Comparison of ENCODE assay signal across 20 cellular contexts in the genomic region with DNA sequence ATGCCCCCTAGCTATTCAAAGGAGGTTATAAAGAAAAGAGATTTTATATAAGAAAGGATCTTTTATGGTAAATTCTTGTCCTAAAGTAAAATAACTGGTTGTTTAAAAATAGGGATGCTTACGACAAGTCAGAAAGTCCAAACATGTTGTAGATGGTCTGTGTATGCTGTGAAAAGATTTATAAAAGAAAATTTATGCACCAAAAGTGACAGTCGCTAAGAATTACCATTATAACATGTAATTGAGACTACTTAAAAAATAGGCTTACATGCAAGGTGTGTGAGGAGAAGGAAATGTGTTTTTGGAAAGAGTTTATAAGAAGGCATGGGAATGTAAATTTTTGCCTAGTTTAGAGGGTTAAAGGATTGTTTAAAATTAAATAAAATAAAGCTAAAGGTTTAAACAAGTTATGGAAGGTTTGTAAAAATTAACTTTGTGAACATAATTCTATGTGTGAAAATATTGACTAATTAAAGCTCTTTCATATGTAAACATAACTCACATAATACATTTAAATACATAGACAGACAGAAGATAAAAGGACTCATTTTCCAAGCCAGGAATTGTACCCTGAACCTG.
DNase-seq lines count a peak whose midpoint lies in the region; ATAC-seq, FAIRE-seq and TF ChIP-seq lines count a peak whose summit lies in the region.
"Had no signal": no experiment of that assay in that cellular context is flagged by ENCODE, and none has a peak within 500 bp of the region (broad histone marks: within the 10 kb centered on the region; RNA-seq: fewer than 3 reads in every experiment).

No MANE protein-coding gene starts in this region.

- H3K9me3 ChIP-seq in HCT116 (ENCODE audit: control insufficient read depth in 1 of 2, insufficient read depth in 1 of 2, low read depth in 1 of 2, low read length in 2 of 2) (peaks cover 0 to 8% of the 10 kb centered on the region in 2 experiments; a peak in 1 of 4 replicates), K562 (replicated peaks; ENCODE audit: control insufficient read depth, insufficient read depth, low read depth, low read length) (no peaks in the 10 kb centered on the region; the same call in 1 of the 2 replicates), neural progenitor cell (ENCODE audit: low read depth) (peaks cover 18% of the 10 kb centered on the region)

- in situ Hi-C loops in K562 (cut with MboI) = no loop called here

- H3K27ac Mint-ChIP-seq in neural progenitor cell = no peak overlapping the region

- H3K4me2 ChIP-seq in HCT116 (ENCODE audit: low read length) (no peak overlapping the region), K562 (ENCODE audit: insufficient read depth, low read length) (no peak overlapping the region), neural progenitor cell (no peak overlapping the region)
- H3K4me2 ChIP-seq: BLaER1 had no signal

- CTCF ChIA-PET in HCT116 (lab: Charles Lee) (no interaction called here), K562 (lab: Yijun Ruan, JAX; ENCODE audit: low intra/inter-chr PET ratio) (no interaction called here)

- TF ChIP-seq RAD21 in HCT116 (IDR thresholded peaks at IDR 0.05; ENCODE audit: low read depth) = no peak
- TF ChIP-seq RAD21 in K562 (CRISPR knock-in tag; conservative IDR thresholded peaks at IDR 0.05 in 1 of 2, IDR thresholded peaks at IDR 0.05 in 1 of 2) = no peak

- H2AFZ ChIP-seq in HCT116 (ENCODE audit: low read depth, low read length, poor library complexity, severe bottlenecking) = no peak overlapping the region
- H2AFZ ChIP-seq in K562 (ENCODE audit: low read depth, low read length) = no peak overlapping the region
- H2AFZ ChIP-seq in neural progenitor cell (replicated peaks) = no peak overlapping the region

- H3K36me3 ChIP-seq in HCT116 (ENCODE audit: control insufficient read depth in 1 of 2, insufficient read depth in 2 of 2, low read length in 2 of 2) (no peaks in the 10 kb centered on the region), K562 (ENCODE audit: control insufficient read depth, insufficient read depth, low read length) (no peaks in the 10 kb centered on the region), neural progenitor cell (no peaks in the 10 kb centered on the region)
- H3K36me3 ChIP-seq: BLaER1 had no signal

- H3K36me3 Mint-ChIP-seq in neural progenitor cell = no peaks in the 10 kb centered on the region

- H3K27me3 ChIP-seq in HCT116 (ENCODE audit: insufficient read depth, low read length) (no peaks in the 10 kb centered on the region), K562 (ENCODE audit: control insufficient read depth in 2 of 2, insufficient read depth in 2 of 2, low read length in 2 of 2) (no peaks in the 10 kb centered on the region), neural progenitor cell (no peaks in the 10 kb centered on the region)
- H3K27me3 ChIP-seq: BLaER1 had no signal

- H3K4me3 ChIP-seq in HCT116 (replicated peaks in 1 of 2; ENCODE audit: low read depth in 1 of 2, low read length in 2 of 2) (no peak overlapping the region), K562 (no peak overlapping the region), neural progenitor cell (no peak overlapping the region)
- H3K4me3 ChIP-seq: BLaER1, GM12878 had no signal

- TF ChIP-seq CTCF in HCT116 (IDR thresholded peaks at IDR 0.05 in 2 of 3, conservative IDR thresholded peaks at IDR 0.05 in 1 of 3; ENCODE audit: borderline replicate concordance in 1 of 3, insufficient read depth in 1 of 3, low read depth in 2 of 3, low read length in 2 of 3) = no peak
- no peak for TF ChIP-seq CTCF in K562 (IDR thresholded peaks at IDR 0.05 in 2 of 3, conservative IDR thresholded peaks at IDR 0.05 in 1 of 3; ENCODE audit: insufficient read depth in 2 of 3, low read depth in 1 of 3, low read length in 3 of 3)
- no peak for TF ChIP-seq CTCF in neural progenitor cell (IDR thresholded peaks at IDR 0.05)

- no peak overlapping the region for H3K27ac ChIP-seq in HCT116 (ENCODE audit: low read depth, low read length)
- no peak overlapping the region for H3K27ac ChIP-seq in K562 (ENCODE audit: extremely low read depth, low read depth, low read length)
- H3K27ac ChIP-seq in neural progenitor cell = no peak overlapping the region
- H3K27ac ChIP-seq: BLaER1 had no signal

- POLR2A ChIA-PET in HCT116 (lab: Charles Lee) (no interaction called here), K562 (lab: Yijun Ruan, JAX) (no interaction called here)

- RAD21 ChIA-PET in HCT116 (lab: Charles Lee; ENCODE audit: low non-redundant PET in 1 of 2, low total read pairs in 2 of 2, uncharacterized antibody in 2 of 2, unreplicated experiment in 2 of 2) = no interaction called here

- H3K9me2 ChIP-seq in HCT116 (ENCODE audit: insufficient read depth) = no peaks in the 10 kb centered on the region

- H3K4me3 Mint-ChIP-seq in neural progenitor cell = no peak overlapping the region

- H4K20me1 ChIP-seq in HCT116 (ENCODE audit: insufficient read depth) (peaks cover 4% of the 10 kb centered on the region; the same call in 1 of the 2 replicates), K562 (replicated peaks; ENCODE audit: control insufficient read depth, insufficient read depth, low read length) (no peaks in the 10 kb centered on the region), neural progenitor cell (ENCODE audit: low read depth) (no peaks in the 10 kb centered on the region)
- H4K20me1 ChIP-seq: BLaER1 had no signal

- FAIRE-seq in K562 (lab: Jason Lieb, UNC) = no peak
- FAIRE-seq: GM12878, H1 had no signal

- intact Hi-C loops in HCT116 (cut with micrococcal nuclease) = no loop called here
- intact Hi-C loops in K562 (cut with micrococcal nuclease) = no loop called here

- no peak for TF ChIP-seq EP300 in K562 (IDR thresholded peaks at IDR 0.05; ENCODE audit: low read length)

- H3K4me1 ChIP-seq in HCT116 (ENCODE audit: control insufficient read depth in 1 of 2, insufficient read depth in 2 of 2, low read length in 2 of 2) (peaks cover 4 to 11% of the 10 kb centered on the region in 2 experiments; a peak in 3 of 4 replicates), K562 (replicated peaks in 1 of 2; ENCODE audit: control insufficient read depth in 2 of 2, insufficient read depth in 2 of 2, low read length in 2 of 2) (peaks cover 13 to 15% of the 10 kb centered on the region in 2 experiments; a peak in 4 of 5 replicates), neural progenitor cell (no peaks in the 10 kb centered on the region)
- H3K4me1 ChIP-seq: BLaER1 had no signal

- H3K9ac ChIP-seq in HCT116 (ENCODE audit: low read length) = no peak overlapping the region
- H3K9ac ChIP-seq in K562 (ENCODE audit: insufficient read depth in 1 of 2, low read depth in 2 of 2, low read length in 2 of 2) = no peak overlapping the region
- no peak overlapping the region for H3K9ac ChIP-seq in neural progenitor cell
- H3K9ac ChIP-seq: BLaER1 had no signal

- H3K27me3 Mint-ChIP-seq in neural progenitor cell (ENCODE audit: insufficient read depth, low read depth) = peaks cover 6% of the 10 kb centered on the region

- DNase-seq in NCI-H748 (lab: John Stamatoyannopoulos, UW; ENCODE audit: unreplicated experiment) (peak; percentile 1), NCI-H748 treated with DMSO at 0.1 percent for 48 hours (lab: John Stamatoyannopoulos, UW) (no peak), HCT116 (ENCODE audit: low read depth, low spot score) (no peak), K562 (ENCODE audit: extremely low read depth in 1 of 4, low spot score in 3 of 4) (peak in 1 of 4 experiments; percentile 6), neural progenitor cell (ENCODE audit: low spot score) (peak; percentile 44), NCI-H146 (lab: John Stamatoyannopoulos, UW) (no peak), COR-L47 (lab: John Stamatoyannopoulos, UW) (no peak)
- no peak for DNase-seq in stimulated activated CD4-positive, alpha-beta T cell treated with anti-CD3 and anti-CD28 coated beads, Interleukin-2, amount 100 ng/mL, for 48 hours
- DNase-seq: DMS79 treated with DMSO at 0.1 percent for 48 hours, GDM1, Karpas-422, MM.1S, NCI-H1105, NCI-H187, NCI-H345, NCI-H526 treated with DMSO at 0.1 percent for 48 hours, PC-3 had no signal

- 41% methylated on average over 2 of the region's 2 CpGs for WGBS in K562 (ENCODE audit: insufficient coverage, low coverage, missing lambda C conversion rate)

- no peaks in the 10 kb centered on the region for H3F3A ChIP-seq in neural progenitor cell (ENCODE audit: low read depth)

- peaks cover 40% of the 10 kb centered on the region for H3K9me3 Mint-ChIP-seq in neural progenitor cell

- BruUV-seq in HCT116 (replicated peaks; lab: Mats Ljungman, UMichigan) = no TSS peak
- BruUV-seq in K562 (replicated peaks; lab: Mats Ljungman, UMichigan) = no TSS peak

- no peaks in the 10 kb centered on the region for H3K4me1 Mint-ChIP-seq in neural progenitor cell

- no peak for ATAC-seq in HCT116
- no peak for ATAC-seq in K562
- ATAC-seq: GM12878, PC-3 had no signal

- TF ChIP-seq POLR2A in HCT116 (IDR thresholded peaks at IDR 0.05; ENCODE audit: borderline replicate concordance, extremely low read depth, insufficient read depth, insufficient read length) (no peak), K562 (conservative IDR thresholded peaks at IDR 0.05) (no peak)

- no peaks in the 10 kb centered on the region for H3K9me1 ChIP-seq in K562 (ENCODE audit: control insufficient read depth, insufficient read depth, low read length)

- H3K79me2 ChIP-seq in HCT116 (ENCODE audit: insufficient read depth, low read length) (peaks cover 25% of the 10 kb centered on the region), K562 (ENCODE audit: control insufficient read depth, insufficient read depth, low read length) (peaks cover 27% of the 10 kb centered on the region), neural progenitor cell (ENCODE audit: low read depth) (no peaks in the 10 kb centered on the region)

TF ChIP-seq in HCT116, 20 proteins besides CTCF, POLR2A, EP300 and RAD21:
- TF ChIP-seq CEBPB (IDR thresholded peaks at IDR 0.05; ENCODE audit: low read depth) = no peak
- peak; percentile 57; the same call in 1 of the 2 replicates for TF ChIP-seq CBX3 (IDR thresholded peaks at IDR 0.05; ENCODE audit: low read depth)
- no peak for TF ChIP-seq POLR2AphosphoS5 (IDR thresholded peaks at IDR 0.05; ENCODE audit: low read depth, low read length)
- TF ChIP-seq FOSL1 (IDR thresholded peaks at IDR 0.05; ENCODE audit: low read depth) = no peak

TF ChIP-seq in K562, 482 proteins besides CTCF, POLR2A, EP300 and RAD21 (continues in another document):
- no peak for TF ChIP-seq NFE2 (IDR thresholded peaks at IDR 0.05; ENCODE audit: low read depth)
- no peak for TF ChIP-seq TAF9B (IDR thresholded peaks at IDR 0.05; ENCODE audit: partially characterized antibody)
- TF ChIP-seq, protein P1, sequence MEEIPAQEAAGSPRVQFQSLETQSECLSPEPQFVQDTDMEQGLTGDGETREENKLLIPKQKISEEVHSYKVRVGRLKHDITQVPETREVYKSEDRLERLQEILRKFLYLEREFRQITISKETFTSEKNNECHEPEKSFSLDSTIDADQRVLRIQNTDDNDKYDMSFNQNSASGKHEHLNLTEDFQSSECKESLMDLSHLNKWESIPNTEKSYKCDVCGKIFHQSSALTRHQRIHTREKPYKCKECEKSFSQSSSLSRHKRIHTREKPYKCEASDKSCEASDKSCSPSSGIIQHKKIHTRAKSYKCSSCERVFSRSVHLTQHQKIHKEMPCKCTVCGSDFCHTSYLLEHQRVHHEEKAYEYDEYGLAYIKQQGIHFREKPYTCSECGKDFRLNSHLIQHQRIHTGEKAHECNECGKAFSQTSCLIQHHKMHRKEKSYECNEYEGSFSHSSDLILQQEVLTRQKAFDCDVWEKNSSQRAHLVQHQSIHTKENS (CRISPR knock-in tag; IDR thresholded peaks at IDR 0.05) = no peak
- TF ChIP-seq ZFP36 (IDR thresholded peaks at IDR 0.05; ENCODE audit: low read depth, low read length, partially characterized antibody) = peak; percentile 42

Comparison
In these comparisons a context has a peak if more than half of its experiments do, and no peak if none do; other contexts are left out.
1. DNase-seq: peak in NCI-H748 (single experiment) and neural progenitor cell (single experiment); none in NCI-H748 treated with DMSO at 0.1 percent for 48 hours (single experiment), HCT116 (single experiment), NCI-H146 (single experiment), COR-L47 (single experiment) and stimulated activated CD4-positive, alpha-beta T cell treated with anti-CD3 and anti-CD28 coated beads, Interleukin-2, amount 100 ng/mL, for 48 hours (0 of 2).